In the genomic region with DNA sequence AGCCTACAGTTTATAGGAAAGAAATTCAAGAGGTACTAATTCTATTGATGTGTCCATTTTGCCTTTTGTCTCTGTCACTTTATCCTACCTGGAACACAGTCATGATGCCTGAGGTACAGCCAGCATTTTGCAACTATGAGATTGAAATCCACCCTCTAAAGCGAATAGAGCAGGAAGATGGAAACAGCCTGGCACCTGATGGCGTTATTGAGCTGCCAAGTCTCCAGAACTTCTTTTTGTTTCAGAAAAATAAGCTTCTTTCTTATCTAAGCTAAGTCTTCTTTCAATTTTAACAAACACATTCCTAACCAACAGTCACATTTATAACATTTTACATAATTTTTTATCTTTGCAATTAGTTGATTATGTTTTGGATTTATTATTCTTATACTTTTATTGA, we compare ENCODE assay signal across 27 cellular contexts.
"Had no signal": no experiment of that assay in that cellular context is flagged by ENCODE, and none has a peak within 500 bp of the region (broad histone marks: within the 10 kb centered on the region; RNA-seq: fewer than 3 reads in every experiment).

No MANE protein-coding gene starts in this region.

- FAIRE-seq: endothelial cell of umbilical vein, islet of Langerhans had no signal

- H3K9me3 ChIP-seq: adrenal gland, ascending aorta, gastrocnemius medialis, testis, uterus had no signal

- H3K4me3 ChIP-seq: adrenal gland, ascending aorta, esophagus muscularis mucosa, gastrocnemius medialis, sigmoid colon, smooth muscle cell, testis, uterus had no signal

- ATAC-seq: activated T-cell treated with anti-CD3 and anti-CD28 coated beads, Interleukin-2, amount 50 U/mL, for 4 hours; gastrocnemius medialis; left ventricle myocardium superior; stimulated activated naive B cell treated with anti-CD40 and anti-IgM and Interleukin-4, amounts not matched to agents 10 μg/mL and 1 μg/mL and 100 μg/mL, for 72 hours had no signal

- H3K27ac ChIP-seq: adrenal gland, ascending aorta, brain microvascular endothelial cell, esophagus muscularis mucosa, gastrocnemius medialis, sigmoid colon, testis, uterus had no signal

- H3K4me2 ChIP-seq: smooth muscle cell had no signal

- H3K27me3 ChIP-seq: adrenal gland, ascending aorta, brain microvascular endothelial cell, esophagus muscularis mucosa, gastrocnemius medialis, sigmoid colon, testis, uterus had no signal

- H3K4me1 ChIP-seq: adrenal gland, ascending aorta, esophagus muscularis mucosa, gastrocnemius medialis, sigmoid colon, testis, uterus had no signal

- H3K36me3 ChIP-seq: adrenal gland, ascending aorta, brain microvascular endothelial cell, esophagus muscularis mucosa, gastrocnemius medialis, sigmoid colon, uterus had no signal

- DNase-seq: activated CD4-positive, alpha-beta T cell treated with anti-CD3 and anti-CD28 coated beads for 4 hours; activated CD4-positive, alpha-beta T cell treated with anti-CD3 and anti-CD28 coated beads, Interleukin-2, amount 50 U/mL, for 48 hours; activated CD4-positive, CD25-positive, alpha-beta regulatory T cell; activated CD8-positive, alpha-beta memory T cell treated with anti-CD3 and anti-CD28 coated beads, Interleukin-2, amount 50 U/mL, for 48 hours; activated naive CD4-positive, alpha-beta T cell; activated T-cell treated with anti-CD3 and anti-CD28 coated beads, Interleukin-2, amount 50 U/mL, for 4 hours; adrenal gland; brain microvascular endothelial cell; caudate nucleus; effector memory CD4-positive, alpha-beta T cell; gastrocnemius medialis; hypothalamus; left ventricle myocardium superior; nephron progenitor cell; nucleus accumbens; posterior cingulate gyrus; sigmoid colon; stimulated activated CD4-positive, alpha-beta T cell treated with anti-CD3 and anti-CD28 coated beads, Interleukin-15, amount 100 ng/mL, for 24 hours; stimulated activated naive B cell treated with anti-CD40 and anti-IgM and Interleukin-4, amounts not matched to agents 10 μg/mL and 1 μg/mL and 100 μg/mL, for 72 hours; testis; trophoblast cell; uterus had no signal
